Comparison of ENCODE assay signal across 12 cellular contexts in genomic region chr1:200253774-200254495, GRCh38.
DNase-seq lines count a peak whose midpoint lies in the region; ATAC-seq and TF ChIP-seq lines count a peak whose summit lies in the region.
"Had no signal": no experiment of that assay in that cellular context is flagged by ENCODE, and none has a peak within 500 bp of the region (broad histone marks: within the 10 kb centered on the region; RNA-seq: fewer than 3 reads in every experiment).

No MANE protein-coding gene starts in this region.

- no peak overlapping the region for H3K4me3 Mint-ChIP-seq in activated naive CD8-positive, alpha-beta T cell treated with anti-CD3 and anti-CD28 coated beads, Interleukin-2, amount 50 U/mL, for 24 hours

- peak overlapping the region; percentile 17 for H3K27ac Mint-ChIP-seq in activated naive CD8-positive, alpha-beta T cell treated with anti-CD3 and anti-CD28 coated beads, Interleukin-2, amount 50 U/mL, for 24 hours

- peaks cover 3% of the 10 kb centered on the region for H3K27me3 Mint-ChIP-seq in activated naive CD8-positive, alpha-beta T cell treated with anti-CD3 and anti-CD28 coated beads, Interleukin-2, amount 50 U/mL, for 24 hours

- DNase-seq in activated naive CD8-positive, alpha-beta T cell treated with anti-CD3 and anti-CD28 coated beads, Interleukin-2, amount 50 U/mL, for 24 hours, result no peak
- no peak for DNase-seq in activated effector memory CD4-positive, alpha-beta T cell treated with Interleukin-2 at 50 U/mL for 16 hours
- DNase-seq in stimulated activated CD4-positive, alpha-beta T cell treated with anti-CD3 and anti-CD28 coated beads, Interleukin-2, amount 100 ng/mL, for 48 hours, result no peak
- DNase-seq in DMS79 (lab: John Stamatoyannopoulos, UW), result no peak
- DNase-seq: aorta; effector memory CD4-positive, alpha-beta T cell; NCI-H1930; thyroid gland had no signal

- no peaks in the 10 kb centered on the region for H3K36me3 Mint-ChIP-seq in activated naive CD8-positive, alpha-beta T cell treated with anti-CD3 and anti-CD28 coated beads, Interleukin-2, amount 50 U/mL, for 24 hours (ENCODE audit: low read depth)

- ATAC-seq in GM18858 (IDR thresholded peaks at IDR 0.05; ENCODE audit: unreplicated experiment) (peak; percentile 54), HG03039 (IDR thresholded peaks at IDR 0.05; ENCODE audit: unreplicated experiment) (peak; percentile 75), HG03520 (IDR thresholded peaks at IDR 0.05; ENCODE audit: unreplicated experiment) (no peak)
- peak; percentile 68 for ATAC-seq in activated naive CD8-positive, alpha-beta T cell treated with anti-CD3 and anti-CD28 coated beads, Interleukin-2, amount 50 U/mL, for 24 hours

- TF ChIP-seq CTCF in GM12873 (IDR thresholded peaks at IDR 0.05; ENCODE audit: insufficient read depth, low read depth, low read length, missing control alignments), result peak; percentile 15

- no peaks in the 10 kb centered on the region for H3K9me3 Mint-ChIP-seq in activated naive CD8-positive, alpha-beta T cell treated with anti-CD3 and anti-CD28 coated beads, Interleukin-2, amount 50 U/mL, for 24 hours

- peaks cover 16% of the 10 kb centered on the region for H3K4me1 Mint-ChIP-seq in activated naive CD8-positive, alpha-beta T cell treated with anti-CD3 and anti-CD28 coated beads, Interleukin-2, amount 50 U/mL, for 24 hours
